In genomic region chr1:246769306-246769705, GRCh38 we compare ENCODE assay signal across 11 cellular contexts. TPM values are rescaled to one million over a fixed set of nuclear protein-coding genes. Genes with fewer than 3 reads are reported as not detected.
A peak's percentile ranks its signal among the peaks of the same experiment; 100 is the strongest.
DNase-seq lines count a peak whose midpoint lies in the region; ATAC-seq and TF ChIP-seq lines count a peak whose summit lies in the region.
"Had no signal": no experiment of that assay in that cellular context is flagged by ENCODE, and none has a peak within 500 bp of the region (broad histone marks: within the 10 kb centered on the region; RNA-seq: fewer than 3 reads in every experiment).

No MANE protein-coding gene starts in this region.

- H3K9me3 Mint-ChIP-seq in nephron progenitor cell: no peaks in the 10 kb centered on the region
- H3K9me3 Mint-ChIP-seq in CD4-positive, alpha-beta memory T cell: no peaks in the 10 kb centered on the region
- no peaks in the 10 kb centered on the region for H3K9me3 Mint-ChIP-seq in activated CD4-positive, alpha-beta memory T cell treated with anti-CD3 and anti-CD28 coated beads for 36 hours

- ATAC-seq in omental fat pad (ENCODE audit: low FRiP score) (no peak), body of pancreas (no peak)

- H3K27ac Mint-ChIP-seq in nephron progenitor cell: peak overlapping the region; percentile 79
- H3K27ac Mint-ChIP-seq in CD4-positive, alpha-beta memory T cell: peak overlapping the region in 1 of 7 donors; percentile 21
- no peak overlapping the region for H3K27ac Mint-ChIP-seq in activated CD4-positive, alpha-beta memory T cell treated with anti-CD3 and anti-CD28 coated beads for 36 hours
- H3K27ac Mint-ChIP-seq: B cell had no signal

- no peaks in the 10 kb centered on the region for H3K4me1 ChIP-seq in CD4-positive, alpha-beta memory T cell (ENCODE audit: insufficient read depth, low read length)
- no peaks in the 10 kb centered on the region for H3K4me1 ChIP-seq in body of pancreas

- H3K36me3 ChIP-seq in CD4-positive, alpha-beta memory T cell (ENCODE audit: insufficient read depth, low read length): no peaks in the 10 kb centered on the region
- peaks cover 0 to 8% of the 10 kb centered on the region in 2 donors for H3K36me3 ChIP-seq in body of pancreas (replicated peaks in 1 of 2; ENCODE audit: insufficient read depth in 1 of 2, low read depth in 2 of 2)

- H3K27me3 ChIP-seq in CD4-positive, alpha-beta memory T cell (ENCODE audit: insufficient read depth, low read length): no peaks in the 10 kb centered on the region
- H3K27me3 ChIP-seq in body of pancreas: no peaks in the 10 kb centered on the region
- H3K27me3 ChIP-seq: brain microvascular endothelial cell had no signal

- peaks cover 75% of the 10 kb centered on the region for H3K36me3 Mint-ChIP-seq in nephron progenitor cell (ENCODE audit: low read depth)
- H3K36me3 Mint-ChIP-seq in CD4-positive, alpha-beta memory T cell: peaks cover 0 to 4% of the 10 kb centered on the region in 2 donors
- peaks cover 5% of the 10 kb centered on the region for H3K36me3 Mint-ChIP-seq in activated CD4-positive, alpha-beta memory T cell treated with anti-CD3 and anti-CD28 coated beads for 36 hours

- no peaks in the 10 kb centered on the region for H3K9me3 ChIP-seq in CD4-positive, alpha-beta memory T cell (ENCODE audit: control insufficient read depth in 1 of 2, low read length in 2 of 2)
- H3K9me3 ChIP-seq in body of pancreas: no peaks in the 10 kb centered on the region

- peak overlapping the region; percentile 77 for H3K27ac ChIP-seq in RWPE1
- no peak overlapping the region for H3K27ac ChIP-seq in CD4-positive, alpha-beta memory T cell (ENCODE audit: low read depth, low read length)
- no peak overlapping the region for H3K27ac ChIP-seq in body of pancreas
- H3K27ac ChIP-seq: brain microvascular endothelial cell, KMS-11 had no signal

- intact Hi-C loops in CD4-positive, alpha-beta memory T cell (cut with micrococcal nuclease): no loop called here
- intact Hi-C loops in body of pancreas (cut with DNase I): no loop called here
- intact Hi-C loops in activated CD4-positive, alpha-beta memory T cell treated with anti-CD3 and anti-CD28 coated beads for 36 hours (cut with micrococcal nuclease): no loop called here

- no peak overlapping the region for H3K4me3 ChIP-seq in CD4-positive, alpha-beta memory T cell (ENCODE audit: low read length in 2 of 2)
- no peak overlapping the region for H3K4me3 ChIP-seq in body of pancreas

- TF ChIP-seq POLR2A in body of pancreas (IDR thresholded peaks at IDR 0.05): no peak

- 83 to 89% methylated on average over 7 of the region's 7 CpGs for WGBS in body of pancreas, 2 donors

- no peaks in the 10 kb centered on the region for H3K27me3 Mint-ChIP-seq in nephron progenitor cell (ENCODE audit: low read depth, poor library complexity)
- no peaks in the 10 kb centered on the region for H3K27me3 Mint-ChIP-seq in CD4-positive, alpha-beta memory T cell
- H3K27me3 Mint-ChIP-seq in activated CD4-positive, alpha-beta memory T cell treated with anti-CD3 and anti-CD28 coated beads for 36 hours: no peaks in the 10 kb centered on the region
- H3K27me3 Mint-ChIP-seq: B cell had no signal

- TF ChIP-seq CTCF in RWPE1 (conservative IDR thresholded peaks at IDR 0.05; ENCODE audit: low read depth) (no peak), nephron progenitor cell (IDR thresholded peaks at IDR 0.05) (no peak), omental fat pad (IDR thresholded peaks at IDR 0.05) (no peak), body of pancreas (IDR thresholded peaks at IDR 0.05) (no peak)

- DNase-seq in AG08395 (ENCODE audit: low spot score) (peak; percentile 90), RWPE1 (ENCODE audit: low spot score) (peak; percentile 51), fibroblast of peridontal ligament (ENCODE audit: extremely low read depth) (peak; percentile 96), nephron progenitor cell (no peak), omental fat pad (ENCODE audit: low spot score) (no peak), body of pancreas (no peak)
- DNase-seq in CD4-positive, alpha-beta memory T cell: no peak
- no peak for DNase-seq in activated CD4-positive, alpha-beta memory T cell treated with anti-CD3 and anti-CD28 coated beads for 36 hours
- DNase-seq: brain microvascular endothelial cell had no signal

- peaks cover 10% of the 10 kb centered on the region for H3K4me1 Mint-ChIP-seq in nephron progenitor cell
- peaks cover 0 to 6% (median 5%) of the 10 kb centered on the region in 4 donors for H3K4me1 Mint-ChIP-seq in CD4-positive, alpha-beta memory T cell
- peaks cover 4% of the 10 kb centered on the region for H3K4me1 Mint-ChIP-seq in activated CD4-positive, alpha-beta memory T cell treated with anti-CD3 and anti-CD28 coated beads for 36 hours (ENCODE audit: low read depth)

- POLR2A ChIA-PET in RWPE1 (lab: Yijun Ruan, JAX; ENCODE audit: low non-redundant PET): no interaction called here
- POLR2A ChIA-PET in CD4-positive, alpha-beta memory T cell (lab: Charles Lee; ENCODE audit: partially characterized antibody): no interaction called here
- POLR2A ChIA-PET in activated CD4-positive, alpha-beta memory T cell treated with anti-CD3 and anti-CD28 coated beads for 36 hours (lab: Charles Lee): no interaction called here

- no peak overlapping the region for H3K4me3 Mint-ChIP-seq in nephron progenitor cell
- H3K4me3 Mint-ChIP-seq in CD4-positive, alpha-beta memory T cell: no peak overlapping the region
- no peak overlapping the region for H3K4me3 Mint-ChIP-seq in activated CD4-positive, alpha-beta memory T cell treated with anti-CD3 and anti-CD28 coated beads for 36 hours
- H3K4me3 Mint-ChIP-seq: B cell had no signal

- CTCF ChIA-PET in RWPE1 (lab: Yijun Ruan, JAX): interaction anchor here (0.6 kb wide), 1 partner anchor 1266 kb away, joined by 3 read pairs; no protein-coding TSS in a partner anchor
- CTCF ChIA-PET in CD4-positive, alpha-beta memory T cell (lab: Charles Lee; ENCODE audit: partially characterized antibody): no interaction called here
- CTCF ChIA-PET in activated CD4-positive, alpha-beta memory T cell treated with anti-CD3 and anti-CD28 coated beads for 36 hours (lab: Charles Lee): no interaction called here

RNA-seq across cellular contexts. Expression of gene SCCPDH, which starts 45.1 kb away (rescaled TPM):
- total RNA-seq in omental fat pad (10 to 100 TPM; 18.6 to 50.5 (median 25.0) TPM), body of pancreas (10 to 100 TPM in 1 of 2 donors, 1 to 10 TPM in 1; 9.9 to 15.0 TPM)
- 1 to 10 TPM; 2.4 to 3.0 TPM for total RNA-seq in CD4-positive, alpha-beta memory T cell
- polyA plus RNA-seq in CD4-positive, alpha-beta memory T cell: 1 to 10 TPM; 3.4 to 4.8 TPM
- 10 to 100 TPM; 21.5 to 22.5 TPM for total RNA-seq in activated CD4-positive, alpha-beta memory T cell treated with anti-CD3 and anti-CD28 coated beads for 36 hours

Comparison
In these comparisons a context has a peak if more than half of its experiments do, and no peak if none do; other contexts are left out.
1. DNase-seq: peak in AG08395 (single experiment), RWPE1 (single experiment) and fibroblast of peridontal ligament (single experiment); none in nephron progenitor cell (single experiment), omental fat pad (single experiment), CD4-positive, alpha-beta memory T cell (0 of 5), body of pancreas (0 of 4) and activated CD4-positive, alpha-beta memory T cell treated with anti-CD3 and anti-CD28 coated beads for 36 hours (single experiment).